Comparison of ENCODE assay signal across 8 cellular contexts in genomic region chr6:146785001-146785585, GRCh38.
DNase-seq lines count a peak whose midpoint lies in the region; ATAC-seq, FAIRE-seq and TF ChIP-seq lines count a peak whose summit lies in the region.

No MANE protein-coding gene starts in this region.

- TF ChIP-seq POLR2A in heart left ventricle (IDR thresholded peaks at IDR 0.05) (no peak), GM12878 (IDR thresholded peaks at IDR 0.05; ENCODE audit: low read depth, low read length) (no peak)

- no peaks in the 10 kb centered on the region for H3K9me3 ChIP-seq in heart left ventricle
- H3K9me3 ChIP-seq in GM12878 (replicated peaks; ENCODE audit: control insufficient read depth, insufficient read depth, low read length), result no peaks in the 10 kb centered on the region
- no peaks in the 10 kb centered on the region for H3K9me3 ChIP-seq in mesenchymal stem cell (ENCODE audit: control insufficient read depth, low read length)

- H2BK120ac ChIP-seq in mesenchymal stem cell (ENCODE audit: low read depth, low read length), result no peak overlapping the region

- TF ChIP-seq CTCF in heart left ventricle (IDR thresholded peaks at IDR 0.05) (peak in 10 of 12 donors; percentile 14 to 59 (median 45)), GM12878 (IDR thresholded peaks at IDR 0.05 in 2 of 3, conservative IDR thresholded peaks at IDR 0.05 in 1 of 3; ENCODE audit: control insufficient read depth in 2 of 3, extremely low read depth in 1 of 3, insufficient read depth in 1 of 3, low read depth in 3 of 3, low read length in 3 of 3) (peak; percentile 46 to 64 (median 52))

- no peak overlapping the region for H3K14ac ChIP-seq in mesenchymal stem cell (ENCODE audit: low read length in 2 of 2)

- RAD21 ChIA-PET in GM12878 (lab: Charles Lee; ENCODE audit: unreplicated experiment), result no interaction called here

- no peak for DNase-seq in heart left ventricle
- DNase-seq in left ventricle myocardium superior, result no peak
- peak; percentile 45 for DNase-seq in HT1080 (ENCODE audit: low read depth)
- peak; percentile 33 to 71 for DNase-seq in NOMO-1 (lab: John Stamatoyannopoulos, UW; ENCODE audit: unreplicated experiment in 2 of 2)
- no peak for DNase-seq in GM12878 (ENCODE audit: low read depth, low spot score)
- DNase-seq in mesenchymal stem cell, result peak; percentile 59
- DNase-seq in globus pallidus (ENCODE audit: low spot score), result no peak

- H3K27me3 ChIP-seq in heart left ventricle (no peaks in the 10 kb centered on the region), GM12878 (replicated peaks in 1 of 2; ENCODE audit: control insufficient read depth in 2 of 2, insufficient read depth in 2 of 2, low read length in 1 of 2) (no peaks in the 10 kb centered on the region), mesenchymal stem cell (ENCODE audit: control insufficient read depth in 1 of 2, insufficient read depth in 1 of 2, low read length in 2 of 2) (no peaks in the 10 kb centered on the region)

- no peak overlapping the region for H2BK5ac ChIP-seq in mesenchymal stem cell (ENCODE audit: low read depth, low read length, poor library complexity, severe bottlenecking)

- H4K20me1 ChIP-seq in GM12878 (ENCODE audit: control insufficient read depth, insufficient read depth), result no peaks in the 10 kb centered on the region

- H3K4me3 ChIP-seq in heart left ventricle (no peak overlapping the region), GM12878 (no peak overlapping the region), mesenchymal stem cell (ENCODE audit: insufficient read depth in 1 of 2, low read depth in 1 of 2, low read length in 2 of 2) (no peak overlapping the region)

- 35 to 46% (median 42%) methylated on average over 5 of the region's 5 CpGs for WGBS in heart left ventricle, 4 donors
- WGBS in GM12878 (ENCODE audit: insufficient coverage, insufficient replicate concordance, low lambda C conversion rate, missing lambda C conversion rate), result 7% methylated on average over 5 of the region's 5 CpGs
- 47% methylated on average over 5 of the region's 5 CpGs for WGBS in mesenchymal stem cell

- POLR2A ChIA-PET in GM12878 (lab: Charles Lee), result no interaction called here

- H3K36me3 ChIP-seq in heart left ventricle (no peaks in the 10 kb centered on the region), GM12878 (ENCODE audit: control insufficient read depth in 2 of 2, insufficient read depth in 2 of 2, low read length in 1 of 2) (no peaks in the 10 kb centered on the region), mesenchymal stem cell (ENCODE audit: control insufficient read depth in 1 of 2, insufficient read depth in 2 of 2, low read depth in 1 of 2, low read length in 2 of 2) (no peaks in the 10 kb centered on the region)

- TF ChIP-seq EP300 in GM12878 (IDR thresholded peaks at IDR 0.05; ENCODE audit: borderline replicate concordance in 1 of 2, control insufficient read depth in 1 of 2, low read depth in 2 of 2, low read length in 2 of 2), result no peak

- H3K27ac ChIP-seq in heart left ventricle, result no peak overlapping the region
- no peak overlapping the region for H3K27ac ChIP-seq in GM12878 (ENCODE audit: control insufficient read depth, insufficient read depth)
- no peak overlapping the region for H3K27ac ChIP-seq in mesenchymal stem cell (ENCODE audit: low read length, poor library complexity, severe bottlenecking)

- H4K8ac ChIP-seq in mesenchymal stem cell (ENCODE audit: low read length), result no peak overlapping the region

- ATAC-seq in heart left ventricle (peak in 3 of 4 donors; percentile 44 to 66 (median 59)), left ventricle myocardium superior (no peak), GM21717 (IDR thresholded peaks at IDR 0.05; ENCODE audit: unreplicated experiment) (peak; percentile 94), GM12878 (peak; percentile 99)

- H3K18ac ChIP-seq in mesenchymal stem cell (ENCODE audit: low read depth in 1 of 2, low read length in 2 of 2), result no peak overlapping the region

- FAIRE-seq in GM12878 (lab: Jason Lieb, UNC), result peak; percentile 84

- H4K91ac ChIP-seq in mesenchymal stem cell (ENCODE audit: low read length), result no peak overlapping the region

- no peaks in the 10 kb centered on the region for H3K79me1 ChIP-seq in mesenchymal stem cell (replicated peaks; ENCODE audit: low read length, poor library complexity, severe bottlenecking)

- H3K9ac ChIP-seq in GM12878 (ENCODE audit: control insufficient read depth, insufficient read depth, low read length) (no peak overlapping the region), mesenchymal stem cell (ENCODE audit: low read length) (no peak overlapping the region)

- H3K4me1 ChIP-seq in heart left ventricle, result no peaks in the 10 kb centered on the region
- H3K4me1 ChIP-seq in GM12878 (ENCODE audit: control insufficient read depth, insufficient read depth, low read length), result no peaks in the 10 kb centered on the region
- no peaks in the 10 kb centered on the region for H3K4me1 ChIP-seq in mesenchymal stem cell (ENCODE audit: control insufficient read depth, insufficient read depth, low read depth, low read length)

- H3K4me2 ChIP-seq in GM12878 (ENCODE audit: control insufficient read depth, insufficient read depth) (no peak overlapping the region), mesenchymal stem cell (ENCODE audit: low read length, poor library complexity, severe bottlenecking) (no peak overlapping the region)

- H3K79me2 ChIP-seq in GM12878 (ENCODE audit: control insufficient read depth, insufficient read depth, low read length), result no peaks in the 10 kb centered on the region

- no peak overlapping the region for H3K23ac ChIP-seq in mesenchymal stem cell (ENCODE audit: low read length in 2 of 2)

- BruUV-seq in GM12878 (replicated peaks; lab: Mats Ljungman, UMichigan), result no TSS peak

- CTCF ChIA-PET in GM12878 (lab: Yijun Ruan, JAX), result interaction anchor here (0.5 to 1.8 kb wide), 6 partner anchors 9 to 743 kb away, joined by 3 to 7 read pairs (median 4); no protein-coding TSS in a partner anchor

- no peak overlapping the region for H2BK15ac ChIP-seq in mesenchymal stem cell (ENCODE audit: low read depth, poor library complexity, severe bottlenecking)

- intact Hi-C loops in heart left ventricle (cut with DNase I), result no loop called here
- intact Hi-C loops in left ventricle myocardium superior (cut with micrococcal nuclease), result no loop called here
- intact Hi-C loops in GM12878 (cut with micrococcal nuclease; ENCODE audit: unreplicated experiment), result no loop called here

- TF ChIP-seq RAD21 in GM12878 (IDR thresholded peaks at IDR 0.05; ENCODE audit: insufficient read depth, low read depth, low read length), result peak; percentile 36; the same call in 1 of the 2 replicates

- SMC1A ChIA-PET in GM12878 (lab: Charles Lee; ENCODE audit: uncharacterized antibody, unreplicated experiment), result no interaction called here

- no peak overlapping the region for H3K4ac ChIP-seq in mesenchymal stem cell (ENCODE audit: low read depth in 1 of 2, low read length in 2 of 2)

- in situ Hi-C loops in GM12878 (cut with MboI), result no loop called here

- no peak overlapping the region for H2BK12ac ChIP-seq in mesenchymal stem cell (ENCODE audit: low read length in 2 of 2)

- no peak overlapping the region for H2AK5ac ChIP-seq in mesenchymal stem cell (ENCODE audit: low read length, severe bottlenecking)

- H2AFZ ChIP-seq in GM12878 (ENCODE audit: control insufficient read depth, low read depth, low read length) (no peak overlapping the region), mesenchymal stem cell (ENCODE audit: low read depth, low read length) (no peak overlapping the region)

TF ChIP-seq in GM12878, 131 proteins besides CTCF, POLR2A, EP300 and RAD21:
- TF ChIP-seq EED (IDR thresholded peaks at IDR 0.05; ENCODE audit: low read depth) (no peak), SRF (IDR thresholded peaks at IDR 0.05; ENCODE audit: low read depth in 2 of 2, low read length in 2 of 2) (no peak), ZBTB11 (CRISPR knock-in tag; IDR thresholded peaks at IDR 0.05) (no peak), KAT2A (conservative IDR thresholded peaks at IDR 0.05; ENCODE audit: control insufficient read depth, low read depth, low read length) (no peak), SMC3 (IDR thresholded peaks at IDR 0.05; ENCODE audit: borderline replicate concordance, low read length) (peak; percentile 30; the same call in 1 of the 2 replicates)

Comparison
In these comparisons a context has a peak if more than half of its experiments do, and no peak if none do; other contexts are left out.
1. DNase-seq: peak in HT1080 (single experiment), NOMO-1 (2 of 2) and mesenchymal stem cell (single experiment); none in heart left ventricle (0 of 5), left ventricle myocardium superior (single experiment), GM12878 (single experiment) and globus pallidus (single experiment).